ENCODE assay signal across 13 cellular contexts in genomic region chr13:40187836-40188591, GRCh38.
DNase-seq lines count a peak whose midpoint lies in the region; ATAC-seq and TF ChIP-seq lines count a peak whose summit lies in the region.
"Had no signal": no experiment of that assay in that cellular context is flagged by ENCODE, and none has a peak within 500 bp of the region (broad histone marks: within the 10 kb centered on the region; RNA-seq: fewer than 3 reads in every experiment).

No MANE protein-coding gene starts in this region.

- peak; percentile 61 to 64 (median 62) for ATAC-seq in T-cell (replicated peaks in 1 of 4)
- ATAC-seq in gastroesophageal sphincter: no peak
- no peak for ATAC-seq in HG03108 (IDR thresholded peaks at IDR 0.05; ENCODE audit: unreplicated experiment)
- ATAC-seq in heart left ventricle: no peak
- ATAC-seq: stimulated activated memory B cell treated with anti-CD40 and anti-IgM and Interleukin-4, amounts not matched to agents 10 μg/mL and 1 μg/mL and 100 μg/mL, for 72 hours had no signal

- intact Hi-C loops in heart left ventricle (cut with DNase I): no loop called here
- intact Hi-C loops in prostate gland (cut with DNase I): no loop called here

- H3K27ac Mint-ChIP-seq in T-cell: peak overlapping the region; percentile 96 to 99
- H3K27ac Mint-ChIP-seq: stimulated activated memory B cell treated with anti-CD40 and anti-IgM and Interleukin-4, amounts not matched to agents 10 μg/mL and 1 μg/mL and 100 μg/mL, for 72 hours had no signal

- no peaks in the 10 kb centered on the region for H3K27me3 Mint-ChIP-seq in T-cell
- H3K27me3 Mint-ChIP-seq: stimulated activated memory B cell treated with anti-CD40 and anti-IgM and Interleukin-4, amounts not matched to agents 10 μg/mL and 1 μg/mL and 100 μg/mL, for 72 hours had no signal

- no peaks in the 10 kb centered on the region for H3K9me3 ChIP-seq in gastroesophageal sphincter
- no peaks in the 10 kb centered on the region for H3K9me3 ChIP-seq in heart left ventricle
- H3K9me3 ChIP-seq in prostate gland: no peaks in the 10 kb centered on the region
- H3K9me3 ChIP-seq: ovary had no signal

- WGBS in gastroesophageal sphincter (ENCODE audit: low coverage in 1 of 2), 2 donors: 88 to 100% methylated on average over 6 to 22 of the region's 28 CpGs
- WGBS in heart left ventricle, 4 donors: 87 to 92% (median 88%) methylated on average over 24 to 28 of the region's 28 CpGs
- 86% methylated on average over 28 of the region's 28 CpGs for WGBS in prostate gland

- DNase-seq in T-cell: peak; percentile 34 to 76 (median 62)
- DNase-seq in activated T-helper 1 cell treated with anti-CD3 and anti-CD28 coated beads, Interleukin-2, amount 50 U/mL, for 16 hours (ENCODE audit: low read depth in 1 of 2, low spot score in 1 of 2): peak; percentile 23 to 35
- peak; percentile 31 for DNase-seq in stimulated activated naive CD4-positive, alpha-beta T cell treated with Interleukin-2 at 50 U/mL for 16 hours (lab: John Stamatoyannopoulos, UW)
- DNase-seq in heart left ventricle: no peak
- no peak for DNase-seq in prostate gland (ENCODE audit: low spot score)
- no peak for DNase-seq in dedifferentiated amniotic fluid mesenchymal stem cell (ENCODE audit: extremely low spot score)
- DNase-seq: NCI-H1417 treated with DMSO at 0.1 percent for 48 hours, ovary, SIG-M5 had no signal

- TF ChIP-seq POLR2A in gastroesophageal sphincter (IDR thresholded peaks at IDR 0.05) (no peak), heart left ventricle (IDR thresholded peaks at IDR 0.05) (no peak), prostate gland (IDR thresholded peaks at IDR 0.05) (no peak)

- no peak overlapping the region for H3K4me3 ChIP-seq in gastroesophageal sphincter
- H3K4me3 ChIP-seq in heart left ventricle: no peak overlapping the region
- H3K4me3 ChIP-seq in prostate gland: no peak overlapping the region
- H3K4me3 ChIP-seq: cardiac muscle cell, ovary had no signal

- CTCF ChIA-PET in T-cell (lab: Charles Lee): interaction anchor here in 1 of 2 donors (0.5 to 1.4 kb wide), 9 partner anchors 18 to 496 kb away, joined by 3 to 8 read pairs (median 4); no protein-coding TSS in a partner anchor

- H3K27ac ChIP-seq in gastroesophageal sphincter: peak overlapping the region in 3 of 4 donors; percentile 25 to 88 (median 86)
- H3K27ac ChIP-seq in heart left ventricle: peak overlapping the region in 1 of 12 donors; percentile 67
- H3K27ac ChIP-seq in prostate gland: no peak overlapping the region
- H3K27ac ChIP-seq: cardiac muscle cell, ovary had no signal

- H3K27me3 ChIP-seq in gastroesophageal sphincter: no peaks in the 10 kb centered on the region
- H3K27me3 ChIP-seq in heart left ventricle: no peaks in the 10 kb centered on the region
- H3K27me3 ChIP-seq in prostate gland (replicated peaks; ENCODE audit: insufficient read depth): no peaks in the 10 kb centered on the region
- H3K27me3 ChIP-seq: cardiac muscle cell, ovary had no signal

- no peak for TF ChIP-seq EP300 in gastroesophageal sphincter (IDR thresholded peaks at IDR 0.05)

- peak overlapping the region; percentile 77 to 86 (median 78) for H3K4me3 Mint-ChIP-seq in T-cell
- H3K4me3 Mint-ChIP-seq: stimulated activated memory B cell treated with anti-CD40 and anti-IgM and Interleukin-4, amounts not matched to agents 10 μg/mL and 1 μg/mL and 100 μg/mL, for 72 hours had no signal

- TF ChIP-seq CTCF in gastroesophageal sphincter (IDR thresholded peaks at IDR 0.05): no peak
- no peak for TF ChIP-seq CTCF in heart left ventricle (IDR thresholded peaks at IDR 0.05)
- no peak for TF ChIP-seq CTCF in prostate gland (IDR thresholded peaks at IDR 0.05)

- peaks cover 89 to 96% (median 91%) of the 10 kb centered on the region in 3 donors for H3K4me1 Mint-ChIP-seq in T-cell

- H3K36me3 Mint-ChIP-seq in T-cell: peaks cover 5% of the 10 kb centered on the region
- H3K36me3 Mint-ChIP-seq: stimulated activated memory B cell treated with anti-CD40 and anti-IgM and Interleukin-4, amounts not matched to agents 10 μg/mL and 1 μg/mL and 100 μg/mL, for 72 hours had no signal

- H3K36me3 ChIP-seq in gastroesophageal sphincter: no peaks in the 10 kb centered on the region
- H3K36me3 ChIP-seq in heart left ventricle: no peaks in the 10 kb centered on the region
- no peaks in the 10 kb centered on the region for H3K36me3 ChIP-seq in prostate gland
- H3K36me3 ChIP-seq: cardiac muscle cell, ovary had no signal

- H3K9me3 Mint-ChIP-seq in T-cell: peaks cover 0 to 5% (median 0%) of the 10 kb centered on the region in 3 donors
- H3K9me3 Mint-ChIP-seq: stimulated activated memory B cell treated with anti-CD40 and anti-IgM and Interleukin-4, amounts not matched to agents 10 μg/mL and 1 μg/mL and 100 μg/mL, for 72 hours had no signal

- H3K4me1 ChIP-seq in gastroesophageal sphincter: peaks cover 23 to 53% (median 34%) of the 10 kb centered on the region in 3 donors
- peaks cover 5 to 44% (median 32%) of the 10 kb centered on the region in 12 donors for H3K4me1 ChIP-seq in heart left ventricle
- H3K4me1 ChIP-seq in prostate gland (replicated peaks): no peaks in the 10 kb centered on the region

- POLR2A ChIA-PET in T-cell (lab: Charles Lee): interaction anchor here (0.6 to 1.0 kb wide), 3 partner anchors 19 to 298 kb away, joined by 3 to 5 read pairs (median 4); no protein-coding TSS in a partner anchor

Comparison
In these comparisons a context has a peak if more than half of its experiments do, and no peak if none do; other contexts are left out.
1. ATAC-seq: peak in T-cell (4 of 4); none in gastroesophageal sphincter (single experiment), HG03108 (single experiment) and heart left ventricle (0 of 4).
2. DNase-seq: peak in T-cell (34 of 34), activated T-helper 1 cell treated with anti-CD3 and anti-CD28 coated beads, Interleukin-2, amount 50 U/mL, for 16 hours (2 of 2) and stimulated activated naive CD4-positive, alpha-beta T cell treated with Interleukin-2 at 50 U/mL for 16 hours (single experiment); none in heart left ventricle (0 of 5), prostate gland (single experiment) and dedifferentiated amniotic fluid mesenchymal stem cell (single experiment).
3. H3K27ac ChIP-seq: peak in gastroesophageal sphincter (3 of 4); none in prostate gland (0 of 2).